ENCODE assay signal across 17 cellular contexts in genomic region chr12:38783304-38783703, GRCh38.
"Had no signal": no experiment of that assay in that cellular context is flagged by ENCODE, and none has a peak within 500 bp of the region (broad histone marks: within the 10 kb centered on the region; RNA-seq: fewer than 3 reads in every experiment).

No MANE protein-coding gene starts in this region.

- H3K4me1 Mint-ChIP-seq: activated naive CD4-positive, alpha-beta T cell treated with anti-CD3 and anti-CD28 coated beads, Interleukin-2, amount 10 ng/mL, durations not matched to agents 7 days and 5 days; mesothelial cell of epicardium; naive thymus-derived CD8-positive, alpha-beta T cell; stimulated activated memory B cell treated with anti-CD40 and anti-IgM and Interleukin-4, amounts not matched to agents 10 μg/mL and 1 μg/mL and 100 μg/mL, for 72 hours had no signal

- ATAC-seq: gastrocnemius medialis; naive thymus-derived CD8-positive, alpha-beta T cell; sciatic nerve; stimulated activated memory B cell treated with anti-CD40 and anti-IgM and Interleukin-4, amounts not matched to agents 10 μg/mL and 1 μg/mL and 100 μg/mL, for 72 hours had no signal

- H3K36me3 Mint-ChIP-seq: stimulated activated memory B cell treated with anti-CD40 and anti-IgM and Interleukin-4, amounts not matched to agents 10 μg/mL and 1 μg/mL and 100 μg/mL, for 72 hours had no signal

- H3K27ac Mint-ChIP-seq: activated CD4-positive, alpha-beta memory T cell treated with anti-CD3 and anti-CD28 coated beads, Interleukin-2, amount 10 ng/mL, durations not matched to agents 7 days and 5 days; activated CD4-positive, alpha-beta T cell treated with anti-CD3 and anti-CD28 coated beads, Interleukin-2, amount 10 ng/mL, durations not matched to agents 24 days and 14 days; activated naive CD4-positive, alpha-beta T cell treated with anti-CD3 and anti-CD28 coated beads, Interleukin-2, amount 10 ng/mL, durations not matched to agents 7 days and 5 days; mesothelial cell of epicardium; naive thymus-derived CD8-positive, alpha-beta T cell; stimulated activated memory B cell treated with anti-CD40 and anti-IgM and Interleukin-4, amounts not matched to agents 10 μg/mL and 1 μg/mL and 100 μg/mL, for 72 hours had no signal

- DNase-seq: activated CD4-positive, alpha-beta memory T cell treated with anti-CD3 and anti-CD28 coated beads, Interleukin-2, amount 10 ng/mL, durations not matched to agents 7 days and 5 days; activated CD4-positive, alpha-beta T cell treated with anti-CD3 and anti-CD28 coated beads, Interleukin-2, amount 10 ng/mL, durations not matched to agents 24 days and 14 days; activated effector memory CD4-positive, alpha-beta T cell treated with anti-CD3 and anti-CD28 coated beads, Interleukin-2, amount 50 U/mL, for 16 hours; activated naive CD4-positive, alpha-beta T cell treated with anti-CD3 and anti-CD28 coated beads, Interleukin-2, amount 10 ng/mL, durations not matched to agents 7 days and 5 days; cerebellar nuclear complex; esophagus squamous epithelium; gastrocnemius medialis; head of caudate nucleus; hypothalamus; left ventricle myocardium inferior; naive thymus-derived CD8-positive, alpha-beta T cell; stimulated activated CD4-positive, alpha-beta T cell treated with anti-CD3 and anti-CD28 coated beads, Interleukin-15, amount 100 ng/mL, for 24 hours; trophoblast cell; uterus had no signal

- H3K4me3 Mint-ChIP-seq: activated CD4-positive, alpha-beta memory T cell treated with anti-CD3 and anti-CD28 coated beads, Interleukin-2, amount 10 ng/mL, durations not matched to agents 7 days and 5 days; activated CD4-positive, alpha-beta T cell treated with anti-CD3 and anti-CD28 coated beads, Interleukin-2, amount 10 ng/mL, durations not matched to agents 24 days and 14 days; activated naive CD4-positive, alpha-beta T cell treated with anti-CD3 and anti-CD28 coated beads, Interleukin-2, amount 10 ng/mL, durations not matched to agents 7 days and 5 days; mesothelial cell of epicardium; naive thymus-derived CD8-positive, alpha-beta T cell; stimulated activated memory B cell treated with anti-CD40 and anti-IgM and Interleukin-4, amounts not matched to agents 10 μg/mL and 1 μg/mL and 100 μg/mL, for 72 hours had no signal

- H3K27me3 Mint-ChIP-seq: activated CD4-positive, alpha-beta memory T cell treated with anti-CD3 and anti-CD28 coated beads, Interleukin-2, amount 10 ng/mL, durations not matched to agents 7 days and 5 days; activated CD4-positive, alpha-beta T cell treated with anti-CD3 and anti-CD28 coated beads, Interleukin-2, amount 10 ng/mL, durations not matched to agents 24 days and 14 days; activated naive CD4-positive, alpha-beta T cell treated with anti-CD3 and anti-CD28 coated beads, Interleukin-2, amount 10 ng/mL, durations not matched to agents 7 days and 5 days; naive thymus-derived CD8-positive, alpha-beta T cell; stimulated activated memory B cell treated with anti-CD40 and anti-IgM and Interleukin-4, amounts not matched to agents 10 μg/mL and 1 μg/mL and 100 μg/mL, for 72 hours had no signal
